In the genomic region with DNA sequence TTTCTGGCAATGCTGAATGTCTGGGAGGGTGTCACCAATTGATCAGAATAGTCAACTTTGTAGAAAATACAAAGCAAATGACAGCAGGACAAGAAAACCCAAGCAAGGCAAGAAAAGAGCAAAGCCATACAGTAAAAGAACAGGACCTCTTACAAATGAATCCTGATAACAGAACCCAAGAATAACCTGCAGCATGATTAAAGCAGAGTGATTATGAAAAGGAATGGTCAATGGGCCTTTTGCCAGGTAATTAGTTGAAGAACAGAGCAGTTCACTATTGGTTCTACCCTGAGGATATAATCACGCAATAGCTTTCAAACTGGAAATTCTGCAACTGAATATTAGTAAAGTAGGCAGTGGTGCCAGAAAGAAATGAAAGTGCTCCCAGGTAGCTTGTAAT, we compare ENCODE assay signal across 21 cellular contexts.
"Had no signal": no experiment of that assay in that cellular context is flagged by ENCODE, and none has a peak within 500 bp of the region (broad histone marks: within the 10 kb centered on the region; RNA-seq: fewer than 3 reads in every experiment).

No MANE protein-coding gene starts in this region.

- H3K4me1 ChIP-seq: esophagus muscularis mucosa, gastrocnemius medialis, heart right ventricle, right atrium auricular region, sigmoid colon, testis, tibial nerve, upper lobe of right lung, vagina had no signal

- ATAC-seq: gastrocnemius medialis; heart right ventricle; left lobe of liver; natural killer cell; stimulated activated naive B cell treated with anti-CD40 and anti-IgM and Interleukin-4, amounts not matched to agents 10 μg/mL and 1 μg/mL and 100 μg/mL, for 72 hours; stimulated activated naive CD8-positive, alpha-beta T cell treated with anti-CD3 and anti-CD28 coated beads, Interleukin-15, amount 100 ng/mL, for 72 hours; upper lobe of right lung had no signal

- DNase-seq: effector CD4-positive, alpha-beta T cell; gastrocnemius medialis; heart right ventricle; hypothalamus; islet precursor cell; mammary epithelial cell; natural killer cell; posterior cingulate gyrus; sigmoid colon; stimulated activated CD4-positive, alpha-beta T cell treated with anti-CD3 and anti-CD28 coated beads, Interleukin-2, amount 100 ng/mL, for 24 hours; stimulated activated CD4-positive, alpha-beta T cell treated with anti-CD3 and anti-CD28 coated beads, Interleukin-4, amount 100 ng/mL, for 4 hours; stimulated activated naive B cell treated with anti-CD40 and anti-IgM and Interleukin-4, amounts not matched to agents 10 μg/mL and 1 μg/mL and 100 μg/mL, for 72 hours; stimulated activated naive CD8-positive, alpha-beta T cell treated with anti-CD3 and anti-CD28 coated beads, Interleukin-15, amount 100 ng/mL, for 72 hours; testis; upper lobe of right lung had no signal

- H3K27ac ChIP-seq: esophagus muscularis mucosa, gastrocnemius medialis, heart right ventricle, right atrium auricular region, sigmoid colon, skin epidermis, testis, tibial nerve, upper lobe of right lung, vagina had no signal

- H3K4me3 ChIP-seq: esophagus muscularis mucosa, gastrocnemius medialis, heart right ventricle, right atrium auricular region, sigmoid colon, skin epidermis, testis, tibial nerve, upper lobe of right lung, vagina had no signal

- H3K9me3 ChIP-seq: esophagus muscularis mucosa, gastrocnemius medialis, sigmoid colon, testis, upper lobe of right lung, vagina had no signal

- H3K36me3 ChIP-seq: esophagus muscularis mucosa, gastrocnemius medialis, heart right ventricle, right atrium auricular region, sigmoid colon, tibial nerve, upper lobe of right lung, vagina had no signal

- H3K27me3 ChIP-seq: esophagus muscularis mucosa, gastrocnemius medialis, heart right ventricle, right atrium auricular region, sigmoid colon, testis, tibial nerve, upper lobe of right lung, vagina had no signal
